8 cellular contexts compared by ENCODE assay signal in genomic region chr3:57164217-57164605, GRCh38. TPM values are rescaled to one million over a fixed set of nuclear protein-coding genes. Genes with fewer than 3 reads are reported as not detected.
DNase-seq lines count a peak whose midpoint lies in the region; ATAC-seq, FAIRE-seq and TF ChIP-seq lines count a peak whose summit lies in the region.

No MANE protein-coding gene starts in this region.

- peaks cover 26% of the 10 kb centered on the region for H3K79me2 ChIP-seq in astrocyte (ENCODE audit: insufficient read depth, low read length)

- peak; percentile 45 for ATAC-seq in stimulated activated effector memory CD8-positive, alpha-beta T cell treated with anti-CD3 and anti-CD28 coated beads, Interleukin-12 subunit alpha, Interleukin-12 subunit beta, amount 100 ng/mL, for 72 hours
- ATAC-seq in GM21423 (IDR thresholded peaks at IDR 0.05; ENCODE audit: unreplicated experiment), result no peak
- no peak for ATAC-seq in HG02623 (IDR thresholded peaks at IDR 0.05; ENCODE audit: unreplicated experiment)

- no peaks in the 10 kb centered on the region for H3K9me3 Mint-ChIP-seq in astrocyte (ENCODE audit: unreplicated experiment)
- H3K9me3 Mint-ChIP-seq in stimulated activated effector memory CD8-positive, alpha-beta T cell treated with anti-CD3 and anti-CD28 coated beads, Interleukin-12 subunit alpha, Interleukin-12 subunit beta, amount 100 ng/mL, for 72 hours, result no peaks in the 10 kb centered on the region

- H3K27ac ChIP-seq in astrocyte (ENCODE audit: low read depth, low read length), result no peak overlapping the region

- H3K4me3 Mint-ChIP-seq in astrocyte (ENCODE audit: unreplicated experiment), result peak overlapping the region; percentile 95
- H3K4me3 Mint-ChIP-seq in stimulated activated effector memory CD8-positive, alpha-beta T cell treated with anti-CD3 and anti-CD28 coated beads, Interleukin-12 subunit alpha, Interleukin-12 subunit beta, amount 100 ng/mL, for 72 hours, result peak overlapping the region; percentile 80

- DNase-seq in activated effector memory CD4-positive, alpha-beta T cell treated with anti-CD3 and anti-CD28 coated beads, Interleukin-2, amount 50 U/mL, for 16 hours, result peak; percentile 66
- DNase-seq in activated effector memory CD4-positive, alpha-beta T cell treated with Interleukin-2 at 50 U/mL for 16 hours, result no peak
- no peak for DNase-seq in astrocyte (ENCODE audit: low read depth)
- no peak for DNase-seq in kidney epithelial cell (ENCODE audit: low read depth)
- DNase-seq in stimulated activated effector memory CD8-positive, alpha-beta T cell treated with anti-CD3 and anti-CD28 coated beads, Interleukin-12 subunit alpha, Interleukin-12 subunit beta, amount 100 ng/mL, for 72 hours (ENCODE audit: low spot score in 2 of 2), result peak; percentile 10 to 61
- no peak for DNase-seq in NCI-H510A treated with DMSO at 0.1 percent for 48 hours (lab: John Stamatoyannopoulos, UW)

- peak overlapping the region; percentile 70 for H3K4me3 ChIP-seq in astrocyte (ENCODE audit: insufficient read depth, low read depth, low read length)
- peak overlapping the region; percentile 78 for H3K4me3 ChIP-seq in kidney epithelial cell (ENCODE audit: low read depth, low read length)

- H3K27me3 ChIP-seq in astrocyte (ENCODE audit: insufficient read depth, low read length) (peaks cover 5% of the 10 kb centered on the region), kidney epithelial cell (ENCODE audit: control insufficient read depth, insufficient read depth, low read length) (no peaks in the 10 kb centered on the region)

- no peak overlapping the region for H3K27ac Mint-ChIP-seq in astrocyte (ENCODE audit: unreplicated experiment)
- H3K27ac Mint-ChIP-seq in stimulated activated effector memory CD8-positive, alpha-beta T cell treated with anti-CD3 and anti-CD28 coated beads, Interleukin-12 subunit alpha, Interleukin-12 subunit beta, amount 100 ng/mL, for 72 hours, result no peak overlapping the region

- peak overlapping the region; percentile 45 for H3K9ac ChIP-seq in astrocyte (ENCODE audit: low read length)

- no peak for FAIRE-seq in astrocyte (lab: Jason Lieb, UNC)

- H3K4me2 ChIP-seq in astrocyte (ENCODE audit: low read length), result peak overlapping the region; percentile 87

- H4K20me1 ChIP-seq in astrocyte (ENCODE audit: insufficient read depth, low read length), result peaks cover 23% of the 10 kb centered on the region

- H3K36me3 Mint-ChIP-seq in astrocyte (ENCODE audit: low read depth, unreplicated experiment), result no peaks in the 10 kb centered on the region
- peaks cover 6% of the 10 kb centered on the region for H3K36me3 Mint-ChIP-seq in stimulated activated effector memory CD8-positive, alpha-beta T cell treated with anti-CD3 and anti-CD28 coated beads, Interleukin-12 subunit alpha, Interleukin-12 subunit beta, amount 100 ng/mL, for 72 hours

- peak overlapping the region; percentile 94 for H2AFZ ChIP-seq in astrocyte (ENCODE audit: low read depth, low read length)

- H3K36me3 ChIP-seq in astrocyte (ENCODE audit: insufficient read depth, low read length), result no peaks in the 10 kb centered on the region
- no peaks in the 10 kb centered on the region for H3K36me3 ChIP-seq in kidney epithelial cell (ENCODE audit: control insufficient read depth, insufficient read depth, low read length)

- peaks cover 18% of the 10 kb centered on the region for H3K4me1 Mint-ChIP-seq in astrocyte (ENCODE audit: low read depth, unreplicated experiment)
- H3K4me1 Mint-ChIP-seq in stimulated activated effector memory CD8-positive, alpha-beta T cell treated with anti-CD3 and anti-CD28 coated beads, Interleukin-12 subunit alpha, Interleukin-12 subunit beta, amount 100 ng/mL, for 72 hours, result peaks cover 16% of the 10 kb centered on the region

- no peaks in the 10 kb centered on the region for H3K9me3 ChIP-seq in astrocyte (ENCODE audit: insufficient read depth, low read depth, low read length)

- peaks cover 30% of the 10 kb centered on the region for H3K4me1 ChIP-seq in astrocyte (ENCODE audit: insufficient read depth, low read length)

- peaks cover 22% of the 10 kb centered on the region for H3K27me3 Mint-ChIP-seq in astrocyte (ENCODE audit: low read depth, unreplicated experiment)

- TF ChIP-seq CTCF in astrocyte (IDR thresholded peaks at IDR 0.05; ENCODE audit: insufficient read depth, low read depth, low read length), result no peak
- no peak for TF ChIP-seq CTCF in kidney epithelial cell (IDR thresholded peaks at IDR 0.05; ENCODE audit: insufficient read depth, low read length, poor library complexity, severe bottlenecking)

RNA-seq across cellular contexts. Expression of gene IL17RD, which starts 0.9 kb away (rescaled TPM):
- total RNA-seq in astrocyte (8.7 and 13.0 TPM in 2 replicates), kidney epithelial cell (25.7 and 28.7 TPM in 2 replicates)

RNA-seq across cellular contexts. Expression of gene HESX1, which starts 35.6 kb away (rescaled TPM):
- total RNA-seq in astrocyte (0.67 and 1.1 TPM in 2 replicates), kidney epithelial cell (2.9 and 3.8 TPM in 2 replicates)

Comparison
In these comparisons a context has a peak if more than half of its experiments do, and no peak if none do; other contexts are left out.
1. DNase-seq: peak in activated effector memory CD4-positive, alpha-beta T cell treated with anti-CD3 and anti-CD28 coated beads, Interleukin-2, amount 50 U/mL, for 16 hours (single experiment) and stimulated activated effector memory CD8-positive, alpha-beta T cell treated with anti-CD3 and anti-CD28 coated beads, Interleukin-12 subunit alpha, Interleukin-12 subunit beta, amount 100 ng/mL, for 72 hours (2 of 2); none in activated effector memory CD4-positive, alpha-beta T cell treated with Interleukin-2 at 50 U/mL for 16 hours (single experiment), astrocyte (single experiment), kidney epithelial cell (single experiment) and NCI-H510A treated with DMSO at 0.1 percent for 48 hours (single experiment).